Comparison of ENCODE assay signal across 8 cellular contexts in the genomic region with DNA sequence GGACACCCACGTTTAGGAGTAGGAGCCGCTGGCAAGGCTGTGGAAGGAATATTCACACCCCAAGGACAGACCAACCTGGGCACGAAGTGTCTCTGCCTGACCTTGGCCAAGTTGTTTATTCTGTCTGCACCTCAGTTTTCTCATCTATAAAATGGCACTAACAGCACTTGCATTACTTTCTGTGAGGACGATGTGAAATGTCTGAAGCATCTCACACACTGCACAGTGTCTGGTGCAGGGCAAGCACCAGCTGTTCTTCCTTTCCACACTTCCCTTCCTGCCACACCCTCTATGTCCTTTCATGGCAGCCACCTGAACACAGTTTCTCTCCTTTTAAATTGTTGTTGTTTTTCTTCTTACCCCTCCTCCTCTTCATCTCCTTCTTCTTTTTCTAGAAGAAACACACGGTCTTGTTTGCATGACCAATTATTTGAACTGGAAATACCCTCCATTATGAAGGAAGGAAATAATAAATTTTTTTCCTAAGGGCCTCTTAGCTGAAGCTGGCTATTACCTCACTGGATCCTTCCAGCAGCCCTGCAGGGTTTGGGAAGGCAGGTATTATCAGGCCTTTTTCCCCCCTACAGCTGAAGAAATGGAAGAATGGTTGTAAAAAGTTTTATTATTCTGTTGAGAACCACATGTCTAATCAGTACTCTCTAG.
DNase-seq lines count a peak whose midpoint lies in the region; ATAC-seq lines count a peak whose summit lies in the region.

No MANE protein-coding gene starts in this region.

- H3K9me3 Mint-ChIP-seq in dendritic cell treated with granulocyte-macrophage colony-stimulating factor and Interleukin-4, amounts not matched to agents 40 ng/mL and 50 ng/mL, for 4 days = no peaks in the 10 kb centered on the region
- no peaks in the 10 kb centered on the region for H3K9me3 Mint-ChIP-seq in stimulated activated naive B cell treated with anti-CD40 and anti-IgM and Interleukin-4, amounts not matched to agents 10 μg/mL and 1 μg/mL and 100 μg/mL, for 72 hours

- peaks cover 56% of the 10 kb centered on the region for H3K4me1 Mint-ChIP-seq in dendritic cell treated with granulocyte-macrophage colony-stimulating factor and Interleukin-4, amounts not matched to agents 40 ng/mL and 50 ng/mL, for 4 days (ENCODE audit: low read depth)
- peaks cover 47 to 60% of the 10 kb centered on the region in 2 donors for H3K4me1 Mint-ChIP-seq in stimulated activated naive B cell treated with anti-CD40 and anti-IgM and Interleukin-4, amounts not matched to agents 10 μg/mL and 1 μg/mL and 100 μg/mL, for 72 hours

- ATAC-seq in GM19452 (IDR thresholded peaks at IDR 0.05; ENCODE audit: unreplicated experiment) (peak; percentile 31), HG03108 (IDR thresholded peaks at IDR 0.05; ENCODE audit: unreplicated experiment) (no peak)
- peak; percentile 20 to 28 for ATAC-seq in stimulated activated naive B cell treated with anti-CD40 and anti-IgM and Interleukin-4, amounts not matched to agents 10 μg/mL and 1 μg/mL and 100 μg/mL, for 72 hours (replicated peaks)

- intact Hi-C loops in dendritic cell treated with granulocyte-macrophage colony-stimulating factor and Interleukin-4, amounts not matched to agents 40 ng/mL and 50 ng/mL, for 4 days (cut with micrococcal nuclease) = no loop called here

- no peaks in the 10 kb centered on the region for H3K36me3 Mint-ChIP-seq in dendritic cell treated with granulocyte-macrophage colony-stimulating factor and Interleukin-4, amounts not matched to agents 40 ng/mL and 50 ng/mL, for 4 days (ENCODE audit: low read depth)
- H3K36me3 Mint-ChIP-seq in stimulated activated naive B cell treated with anti-CD40 and anti-IgM and Interleukin-4, amounts not matched to agents 10 μg/mL and 1 μg/mL and 100 μg/mL, for 72 hours = no peaks in the 10 kb centered on the region

- H3K27me3 Mint-ChIP-seq in dendritic cell treated with granulocyte-macrophage colony-stimulating factor and Interleukin-4, amounts not matched to agents 40 ng/mL and 50 ng/mL, for 4 days = peaks cover 35% of the 10 kb centered on the region
- no peaks in the 10 kb centered on the region for H3K27me3 Mint-ChIP-seq in stimulated activated naive B cell treated with anti-CD40 and anti-IgM and Interleukin-4, amounts not matched to agents 10 μg/mL and 1 μg/mL and 100 μg/mL, for 72 hours

- peak overlapping the region; percentile 33 for H3K27ac Mint-ChIP-seq in dendritic cell treated with granulocyte-macrophage colony-stimulating factor and Interleukin-4, amounts not matched to agents 40 ng/mL and 50 ng/mL, for 4 days
- H3K27ac Mint-ChIP-seq in stimulated activated naive B cell treated with anti-CD40 and anti-IgM and Interleukin-4, amounts not matched to agents 10 μg/mL and 1 μg/mL and 100 μg/mL, for 72 hours = peak overlapping the region; percentile 99

- H3K4me3 Mint-ChIP-seq in dendritic cell treated with granulocyte-macrophage colony-stimulating factor and Interleukin-4, amounts not matched to agents 40 ng/mL and 50 ng/mL, for 4 days = no peak overlapping the region
- H3K4me3 Mint-ChIP-seq in stimulated activated naive B cell treated with anti-CD40 and anti-IgM and Interleukin-4, amounts not matched to agents 10 μg/mL and 1 μg/mL and 100 μg/mL, for 72 hours = peak overlapping the region; percentile 1 to 70

- DNase-seq in DMS153 (lab: John Stamatoyannopoulos, UW) = peak; percentile 30
- peak; percentile 33 for DNase-seq in NCI-H1694 treated with DMSO at 0.1 percent for 48 hours (lab: John Stamatoyannopoulos, UW)
- DNase-seq in stimulated activated naive B cell treated with anti-CD40 and anti-IgM and Interleukin-4, amounts not matched to agents 10 μg/mL and 1 μg/mL and 100 μg/mL, for 72 hours = no peak
- no peak for DNase-seq in SW480 (ENCODE audit: low spot score)
- DNase-seq in HUDEP-2 (lab: John Stamatoyannopoulos, UW; ENCODE audit: unreplicated experiment in 76 of 76) = no peak

Comparison
In these comparisons a context has a peak if more than half of its experiments do, and no peak if none do; other contexts are left out.
1. DNase-seq: peak in DMS153 (single experiment) and NCI-H1694 treated with DMSO at 0.1 percent for 48 hours (single experiment); none in stimulated activated naive B cell treated with anti-CD40 and anti-IgM and Interleukin-4, amounts not matched to agents 10 μg/mL and 1 μg/mL and 100 μg/mL, for 72 hours (single experiment), SW480 (single experiment) and HUDEP-2 (0 of 76).